Comparison of ENCODE assay signal across 1 cellular context in genomic region chr1:45563843-45564242, GRCh38.
TF ChIP-seq lines count a peak whose summit lies in the region.

No MANE protein-coding gene starts in this region.

TF ChIP-seq in HepG2, 621 proteins besides CTCF, POLR2A, EP300 and RAD21:
- no peak for TF ChIP-seq RARG (CRISPR knock-in tag; IDR thresholded peaks at IDR 0.05; ENCODE audit: low read depth)
- no peak for TF ChIP-seq PAF1 (CRISPR knock-in tag; IDR thresholded peaks at IDR 0.05)
- no peak for TF ChIP-seq CENPT (CRISPR knock-in tag; IDR thresholded peaks at IDR 0.05; ENCODE audit: low read depth)
- no peak for TF ChIP-seq ZNF335 (CRISPR knock-in tag; IDR thresholded peaks at IDR 0.05)
- TF ChIP-seq SMARCC2 (IDR thresholded peaks at IDR 0.05): no peak
- TF ChIP-seq IRF2 (CRISPR knock-in tag; IDR thresholded peaks at IDR 0.05): no peak
- TF ChIP-seq POLR2G (IDR thresholded peaks at IDR 0.05; ENCODE audit: low read depth, low read length): no peak
- peak; percentile 33; the same call in 1 of the 2 replicates for TF ChIP-seq RBFOX2 (IDR thresholded peaks at IDR 0.05; ENCODE audit: low read depth, low read length)
- no peak for TF ChIP-seq ZSCAN9 (CRISPR knock-in tag; IDR thresholded peaks at IDR 0.05; ENCODE audit: borderline replicate concordance)
